Comparison of ENCODE assay signal across 18 cellular contexts in genomic region chr19:48722196-48722708, GRCh38. TPM values are rescaled to one million over a fixed set of nuclear protein-coding genes. Genes with fewer than 3 reads are reported as not detected.
DNase-seq lines count a peak whose midpoint lies in the region; ATAC-seq and TF ChIP-seq lines count a peak whose summit lies in the region.
"Had no signal": no experiment of that assay in that cellular context is flagged by ENCODE, and none has a peak within 500 bp of the region (broad histone marks: within the 10 kb centered on the region; RNA-seq: fewer than 3 reads in every experiment).

No MANE protein-coding gene starts in this region.

- POLR2A ChIA-PET in naive thymus-derived CD4-positive, alpha-beta T cell (lab: Charles Lee) = no interaction called here

- no peak for ATAC-seq in naive thymus-derived CD4-positive, alpha-beta T cell
- no peak for ATAC-seq in mucosa of descending colon

- H3K36me3 ChIP-seq in naive thymus-derived CD4-positive, alpha-beta T cell (ENCODE audit: control insufficient read depth in 2 of 3, insufficient read depth in 3 of 3, low read length in 3 of 3) = no peaks in the 10 kb centered on the region
- no peaks in the 10 kb centered on the region for H3K36me3 ChIP-seq in mucosa of descending colon (ENCODE audit: low read depth)
- H3K36me3 ChIP-seq: Peyer's patch, SJSA1 had no signal

- peaks cover 5 to 27% of the 10 kb centered on the region in 2 donors for H3K4me1 ChIP-seq in naive thymus-derived CD4-positive, alpha-beta T cell (ENCODE audit: control insufficient read depth in 2 of 2, insufficient read depth in 2 of 2, low read length in 2 of 2)
- H3K4me1 ChIP-seq in mucosa of descending colon (ENCODE audit: low read depth) = no peaks in the 10 kb centered on the region

- CTCF ChIA-PET in activated naive CD4-positive, alpha-beta T cell treated with anti-CD3 and anti-CD28 coated beads, Interleukin-2, amount 10 ng/mL, durations not matched to agents 7 days and 5 days (lab: Charles Lee) = no interaction called here
- CTCF ChIA-PET in naive thymus-derived CD4-positive, alpha-beta T cell (lab: Charles Lee) = no interaction called here

- peaks cover 0 to 9% (median 0%) of the 10 kb centered on the region in 3 experiments for H3K9me3 ChIP-seq in naive thymus-derived CD4-positive, alpha-beta T cell (ENCODE audit: control insufficient read depth in 2 of 3, low read length in 3 of 3)
- H3K9me3 ChIP-seq in mucosa of descending colon = peaks cover 6% of the 10 kb centered on the region
- H3K9me3 ChIP-seq: Caco-2, Peyer's patch had no signal

- H3K27me3 ChIP-seq in naive thymus-derived CD4-positive, alpha-beta T cell (ENCODE audit: control insufficient read depth in 2 of 2, insufficient read depth in 2 of 2, low read length in 2 of 2) = no peaks in the 10 kb centered on the region
- H3K27me3 ChIP-seq: Peyer's patch, SJSA1 had no signal

- no peak for DNase-seq in activated naive CD4-positive, alpha-beta T cell treated with anti-CD3 and anti-CD28 coated beads, Interleukin-2, amount 10 ng/mL, durations not matched to agents 7 days and 5 days
- no peak for DNase-seq in activated naive CD4-positive, alpha-beta T cell treated with Interleukin-2 at 50 U/mL for 16 hours
- no peak for DNase-seq in activated T-helper 1 cell treated with anti-CD3 and anti-CD28 coated beads, Interleukin-12 subunit alpha, Interleukin-12 subunit beta, Interleukin-2, Interleukin-4 antibody, amounts not matched to agents 30 ng/mL and 10 ng/mL and 1 ng/mL, durations not matched to agents 14 hours and 24 hours and 36 hours (ENCODE audit: low spot score)
- DNase-seq in glutamatergic neuron = no peak
- DNase-seq in type B pancreatic cell (ENCODE audit: extremely low spot score, unreplicated experiment) = no peak
- no peak for DNase-seq in NCI-H1930 (lab: John Stamatoyannopoulos, UW)
- no peak for DNase-seq in naive thymus-derived CD4-positive, alpha-beta T cell
- no peak for DNase-seq in mucosa of descending colon
- DNase-seq: C1 segment of cervical spinal cord, Caco-2, HCEC 1CT, MM.1S, NCI-H1105, NCI-H2081 treated with DMSO at 0.1 percent for 48 hours, NCI-H446 treated with DMSO at 0.1 percent for 48 hours, Peyer's patch had no signal

- H3K4me1 Mint-ChIP-seq in activated naive CD4-positive, alpha-beta T cell treated with anti-CD3 and anti-CD28 coated beads, Interleukin-2, amount 10 ng/mL, durations not matched to agents 7 days and 5 days = peaks cover 48% of the 10 kb centered on the region
- peaks cover 31% of the 10 kb centered on the region for H3K4me1 Mint-ChIP-seq in activated T-helper 1 cell treated with anti-CD3 and anti-CD28 coated beads, Interleukin-12 subunit alpha, Interleukin-12 subunit beta, Interleukin-2, Interleukin-4 antibody, amounts not matched to agents 30 ng/mL and 10 ng/mL and 1 ng/mL, durations not matched to agents 14 hours and 24 hours and 36 hours (ENCODE audit: low read depth)
- H3K4me1 Mint-ChIP-seq in glutamatergic neuron (ENCODE audit: low read depth, unreplicated experiment) (peaks cover 13% of the 10 kb centered on the region), type B pancreatic cell (ENCODE audit: unreplicated experiment) (peaks cover 24% of the 10 kb centered on the region)
- H3K4me1 Mint-ChIP-seq in naive thymus-derived CD4-positive, alpha-beta T cell = peaks cover 24 to 40% (median 35%) of the 10 kb centered on the region in 7 donors

- TF ChIP-seq CTCF in glutamatergic neuron (IDR thresholded peaks at IDR 0.05; ENCODE audit: partially characterized antibody, unreplicated experiment) (no peak), type B pancreatic cell (conservative IDR thresholded peaks at IDR 0.05) (no peak), mucosa of descending colon (IDR thresholded peaks at IDR 0.05) (no peak)

- peaks cover 18% of the 10 kb centered on the region for H3K9me3 Mint-ChIP-seq in activated naive CD4-positive, alpha-beta T cell treated with anti-CD3 and anti-CD28 coated beads, Interleukin-2, amount 10 ng/mL, durations not matched to agents 7 days and 5 days
- peaks cover 17% of the 10 kb centered on the region for H3K9me3 Mint-ChIP-seq in activated T-helper 1 cell treated with anti-CD3 and anti-CD28 coated beads, Interleukin-12 subunit alpha, Interleukin-12 subunit beta, Interleukin-2, Interleukin-4 antibody, amounts not matched to agents 30 ng/mL and 10 ng/mL and 1 ng/mL, durations not matched to agents 14 hours and 24 hours and 36 hours
- peaks cover 7% of the 10 kb centered on the region for H3K9me3 Mint-ChIP-seq in glutamatergic neuron (ENCODE audit: unreplicated experiment)
- H3K9me3 Mint-ChIP-seq in type B pancreatic cell = peaks cover 3% of the 10 kb centered on the region
- H3K9me3 Mint-ChIP-seq in naive thymus-derived CD4-positive, alpha-beta T cell = peaks cover 0 to 17% (median 15%) of the 10 kb centered on the region in 11 donors

- intact Hi-C loops in activated T-helper 1 cell treated with anti-CD3 and anti-CD28 coated beads, Interleukin-12 subunit alpha, Interleukin-12 subunit beta, Interleukin-2, Interleukin-4 antibody, amounts not matched to agents 30 ng/mL and 10 ng/mL and 1 ng/mL, durations not matched to agents 14 hours and 24 hours and 36 hours (cut with micrococcal nuclease) = loop anchor here (10.0 kb wide), 3 partner anchors 243 to 1677 kb away; partner anchors contain the start of genes C19orf73, FTL, LIN7B and PPFIA3
- intact Hi-C loops in naive thymus-derived CD4-positive, alpha-beta T cell (cut with micrococcal nuclease) = loop anchor here (5.0 to 10.0 kb wide), 3 partner anchors 115 to 1153 kb away; partner anchors contain the start of genes AKT1S1 (in 1 of the 2), HSD17B14 (in 1 of the 2) and TBC1D17 (in 1 of the 2)
- intact Hi-C loops in mucosa of descending colon (cut with DNase I, micrococcal nuclease) = no loop called here

- peak overlapping the region; percentile 26 for H3K4me3 Mint-ChIP-seq in activated naive CD4-positive, alpha-beta T cell treated with anti-CD3 and anti-CD28 coated beads, Interleukin-2, amount 10 ng/mL, durations not matched to agents 7 days and 5 days
- peak overlapping the region; percentile 37 for H3K4me3 Mint-ChIP-seq in activated T-helper 1 cell treated with anti-CD3 and anti-CD28 coated beads, Interleukin-12 subunit alpha, Interleukin-12 subunit beta, Interleukin-2, Interleukin-4 antibody, amounts not matched to agents 30 ng/mL and 10 ng/mL and 1 ng/mL, durations not matched to agents 14 hours and 24 hours and 36 hours
- H3K4me3 Mint-ChIP-seq in glutamatergic neuron (ENCODE audit: unreplicated experiment) (peak overlapping the region; percentile 52), type B pancreatic cell (peak overlapping the region; percentile 41)
- H3K4me3 Mint-ChIP-seq in naive thymus-derived CD4-positive, alpha-beta T cell = peak overlapping the region in 3 of 10 donors; percentile 16 to 49 (median 27)

- peaks cover 21% of the 10 kb centered on the region for H3K36me3 Mint-ChIP-seq in activated naive CD4-positive, alpha-beta T cell treated with anti-CD3 and anti-CD28 coated beads, Interleukin-2, amount 10 ng/mL, durations not matched to agents 7 days and 5 days
- H3K36me3 Mint-ChIP-seq in activated T-helper 1 cell treated with anti-CD3 and anti-CD28 coated beads, Interleukin-12 subunit alpha, Interleukin-12 subunit beta, Interleukin-2, Interleukin-4 antibody, amounts not matched to agents 30 ng/mL and 10 ng/mL and 1 ng/mL, durations not matched to agents 14 hours and 24 hours and 36 hours (ENCODE audit: low read depth) = peaks cover 13% of the 10 kb centered on the region
- H3K36me3 Mint-ChIP-seq in glutamatergic neuron (ENCODE audit: unreplicated experiment) = peaks cover 5% of the 10 kb centered on the region
- H3K36me3 Mint-ChIP-seq in type B pancreatic cell = peaks cover 9% of the 10 kb centered on the region
- H3K36me3 Mint-ChIP-seq in naive thymus-derived CD4-positive, alpha-beta T cell = peaks cover 9 to 17% (median 14%) of the 10 kb centered on the region in 5 donors

- peaks cover 10% of the 10 kb centered on the region for H3K27me3 Mint-ChIP-seq in activated naive CD4-positive, alpha-beta T cell treated with anti-CD3 and anti-CD28 coated beads, Interleukin-2, amount 10 ng/mL, durations not matched to agents 7 days and 5 days
- H3K27me3 Mint-ChIP-seq in activated T-helper 1 cell treated with anti-CD3 and anti-CD28 coated beads, Interleukin-12 subunit alpha, Interleukin-12 subunit beta, Interleukin-2, Interleukin-4 antibody, amounts not matched to agents 30 ng/mL and 10 ng/mL and 1 ng/mL, durations not matched to agents 14 hours and 24 hours and 36 hours (ENCODE audit: insufficient read depth) = no peaks in the 10 kb centered on the region
- H3K27me3 Mint-ChIP-seq in glutamatergic neuron (ENCODE audit: unreplicated experiment) = peaks cover 8% of the 10 kb centered on the region
- no peaks in the 10 kb centered on the region for H3K27me3 Mint-ChIP-seq in type B pancreatic cell
- no peaks in the 10 kb centered on the region for H3K27me3 Mint-ChIP-seq in naive thymus-derived CD4-positive, alpha-beta T cell

- H3K27ac ChIP-seq in naive thymus-derived CD4-positive, alpha-beta T cell (ENCODE audit: low read depth, low read length) = no peak overlapping the region
- H3K27ac ChIP-seq: Peyer's patch, SJSA1 had no signal

- H3K27ac Mint-ChIP-seq in activated naive CD4-positive, alpha-beta T cell treated with anti-CD3 and anti-CD28 coated beads, Interleukin-2, amount 10 ng/mL, durations not matched to agents 7 days and 5 days = no peak overlapping the region
- no peak overlapping the region for H3K27ac Mint-ChIP-seq in activated T-helper 1 cell treated with anti-CD3 and anti-CD28 coated beads, Interleukin-12 subunit alpha, Interleukin-12 subunit beta, Interleukin-2, Interleukin-4 antibody, amounts not matched to agents 30 ng/mL and 10 ng/mL and 1 ng/mL, durations not matched to agents 14 hours and 24 hours and 36 hours
- H3K27ac Mint-ChIP-seq in glutamatergic neuron (ENCODE audit: unreplicated experiment) = no peak overlapping the region
- peak overlapping the region; percentile 31 for H3K27ac Mint-ChIP-seq in type B pancreatic cell
- H3K27ac Mint-ChIP-seq in naive thymus-derived CD4-positive, alpha-beta T cell = peak overlapping the region in 3 of 9 donors; percentile 28 to 84 (median 52)

- no peak overlapping the region for H3K4me3 ChIP-seq in naive thymus-derived CD4-positive, alpha-beta T cell (ENCODE audit: low read length)
- no peak overlapping the region for H3K4me3 ChIP-seq in mucosa of descending colon
- H3K4me3 ChIP-seq: Peyer's patch, SJSA1 had no signal

RNA-seq across cellular contexts. Expression of gene MAMSTR, which starts 2.7 kb away (rescaled TPM):
- 1.4 and 1.7 TPM in 2 replicates for total RNA-seq in activated T-helper 1 cell treated with anti-CD3 and anti-CD28 coated beads, Interleukin-12 subunit alpha, Interleukin-12 subunit beta, Interleukin-2, Interleukin-4 antibody, amounts not matched to agents 30 ng/mL and 10 ng/mL and 1 ng/mL, durations not matched to agents 14 hours and 24 hours and 36 hours
- total RNA-seq in glutamatergic neuron (ENCODE audit: unreplicated experiment) (2.7 TPM), type B pancreatic cell (ENCODE audit: low replicate concordance) (2.0 and 3.6 TPM in 2 replicates), mucosa of descending colon (1 to 10 TPM in 1 of 3 donors, under 1 TPM in 2; 0.31 to 2.4 (median 0.61) TPM)
- 1 to 10 TPM in 3 of 5 experiments, under 1 TPM in 2; 0.80 to 2.1 (median 1.3) TPM for total RNA-seq in naive thymus-derived CD4-positive, alpha-beta T cell
- polyA plus RNA-seq in naive thymus-derived CD4-positive, alpha-beta T cell = under 1 TPM; 0.25 to 0.87 TPM

RNA-seq across cellular contexts. Expression of gene RASIP1, which starts 18.2 kb away (rescaled TPM):
- total RNA-seq in activated T-helper 1 cell treated with anti-CD3 and anti-CD28 coated beads, Interleukin-12 subunit alpha, Interleukin-12 subunit beta, Interleukin-2, Interleukin-4 antibody, amounts not matched to agents 30 ng/mL and 10 ng/mL and 1 ng/mL, durations not matched to agents 14 hours and 24 hours and 36 hours = 0.44 and 0.88 TPM in 2 replicates
- total RNA-seq in glutamatergic neuron (ENCODE audit: unreplicated experiment) (6.2 TPM), type B pancreatic cell (ENCODE audit: low replicate concordance) (1.9 and 4.6 TPM in 2 replicates), mucosa of descending colon (1 to 10 TPM; 1.7 to 8.6 (median 3.2) TPM)
- total RNA-seq in naive thymus-derived CD4-positive, alpha-beta T cell = under 1 TPM in 2 of 5 experiments, not detected in 3; 0.12 to 0.21 TPM
- polyA plus RNA-seq in naive thymus-derived CD4-positive, alpha-beta T cell = under 1 TPM; 0.12 to 0.65 TPM

RNA-seq across cellular contexts. Expression of gene IZUMO1, which starts 24.5 kb away (rescaled TPM):
- 0.37 TPM in 1 of 2 replicates, not detected in the other for total RNA-seq in activated T-helper 1 cell treated with anti-CD3 and anti-CD28 coated beads, Interleukin-12 subunit alpha, Interleukin-12 subunit beta, Interleukin-2, Interleukin-4 antibody, amounts not matched to agents 30 ng/mL and 10 ng/mL and 1 ng/mL, durations not matched to agents 14 hours and 24 hours and 36 hours
- total RNA-seq in glutamatergic neuron (ENCODE audit: unreplicated experiment) (not detected), type B pancreatic cell (ENCODE audit: low replicate concordance) (2.2 and 4.8 TPM in 2 replicates), mucosa of descending colon (not detected)
- not detected for total RNA-seq in naive thymus-derived CD4-positive, alpha-beta T cell
- polyA plus RNA-seq in naive thymus-derived CD4-positive, alpha-beta T cell = not detected
- total RNA-seq: LHCN-M2, Peyer's patch, SJSA1 had no signal

RNA-seq across cellular contexts. Expression of gene FUT2, which starts 26.5 kb away (rescaled TPM):
- total RNA-seq in activated T-helper 1 cell treated with anti-CD3 and anti-CD28 coated beads, Interleukin-12 subunit alpha, Interleukin-12 subunit beta, Interleukin-2, Interleukin-4 antibody, amounts not matched to agents 30 ng/mL and 10 ng/mL and 1 ng/mL, durations not matched to agents 14 hours and 24 hours and 36 hours = not detected in 2 replicates
- total RNA-seq in glutamatergic neuron (ENCODE audit: unreplicated experiment) (0.22 TPM), type B pancreatic cell (ENCODE audit: low replicate concordance) (9.0 and 13.3 TPM in 2 replicates), mucosa of descending colon (100 to 1,000 TPM in 2 of 3 donors, 10 to 100 TPM in 1; 44.7 to 137 (median 116) TPM)
- not detected for total RNA-seq in naive thymus-derived CD4-positive, alpha-beta T cell
- under 1 TPM; 0.09 to 0.78 TPM for polyA plus RNA-seq in naive thymus-derived CD4-positive, alpha-beta T cell
- total RNA-seq: LHCN-M2, SJSA1 had no signal

RNA-seq across cellular contexts. Expression of gene FUT1, which starts 30.2 kb away (rescaled TPM):
- 0.54 and 0.57 TPM in 2 replicates for total RNA-seq in activated T-helper 1 cell treated with anti-CD3 and anti-CD28 coated beads, Interleukin-12 subunit alpha, Interleukin-12 subunit beta, Interleukin-2, Interleukin-4 antibody, amounts not matched to agents 30 ng/mL and 10 ng/mL and 1 ng/mL, durations not matched to agents 14 hours and 24 hours and 36 hours
- total RNA-seq in glutamatergic neuron (ENCODE audit: unreplicated experiment) (4.4 TPM), type B pancreatic cell (ENCODE audit: low replicate concordance) (11.2 and 15.0 TPM in 2 replicates), mucosa of descending colon (1 to 10 TPM in 1 of 3 donors, under 1 TPM in 2; 0.17 to 1.5 (median 0.72) TPM)
- total RNA-seq in naive thymus-derived CD4-positive, alpha-beta T cell = under 1 TPM in 1 of 5 experiments, not detected in 4; 0.17 TPM
- polyA plus RNA-seq in naive thymus-derived CD4-positive, alpha-beta T cell = not detected
- total RNA-seq: LHCN-M2, SJSA1 had no signal

Comparison
In these comparisons a context has a peak if more than half of its experiments do, and no peak if none do; other contexts are left out.
1. intact Hi-C loops: an anchor here in activated T-helper 1 cell treated with anti-CD3 and anti-CD28 coated beads, Interleukin-12 subunit alpha, Interleukin-12 subunit beta, Interleukin-2, Interleukin-4 antibody, amounts not matched to agents 30 ng/mL and 10 ng/mL and 1 ng/mL, durations not matched to agents 14 hours and 24 hours and 36 hours (10.0 kb wide) and naive thymus-derived CD4-positive, alpha-beta T cell (5.0 to 10.0 kb wide); none called in mucosa of descending colon.